ENCODE assay signal across 8 cellular contexts in genomic region chr1:181087400-181087901, GRCh38. TPM values are rescaled to one million over a fixed set of nuclear protein-coding genes. Genes with fewer than 3 reads are reported as not detected.
DNase-seq lines count a peak whose midpoint lies in the region; ATAC-seq and TF ChIP-seq lines count a peak whose summit lies in the region.

No MANE protein-coding gene starts in this region.

- WGBS in transverse colon (ENCODE audit: low coverage in 1 of 2), 2 donors, result 25 to 75% methylated on average over 2 to 8 of the region's 8 CpGs

- H3K27me3 ChIP-seq in PC-9 (ENCODE audit: insufficient read depth, low read depth) (no peaks in the 10 kb centered on the region), transverse colon (no peaks in the 10 kb centered on the region)

- no peak for TF ChIP-seq POLR2A in transverse colon (IDR thresholded peaks at IDR 0.05)

- peaks cover 28% of the 10 kb centered on the region for H4K20me1 ChIP-seq in PC-9 (ENCODE audit: insufficient read depth)

- TF ChIP-seq CTCF in PC-9 (conservative IDR thresholded peaks at IDR 0.05) (no peak), transverse colon (IDR thresholded peaks at IDR 0.05) (peak in 1 of 5 experiments; percentile 9)

- H3K4me2 ChIP-seq in PC-9, result peak overlapping the region; percentile 92

- no peaks in the 10 kb centered on the region for H3K9me2 ChIP-seq in PC-9 (ENCODE audit: insufficient read depth)

- no peaks in the 10 kb centered on the region for H3K9me3 Mint-ChIP-seq in activated T-cell treated with anti-CD3 and anti-CD28 coated beads, Interleukin-2, amount 50 U/mL, for 4 hours

- H3K4me3 Mint-ChIP-seq in activated T-cell treated with anti-CD3 and anti-CD28 coated beads, Interleukin-2, amount 50 U/mL, for 4 hours, result peak overlapping the region; percentile 97

- ATAC-seq in activated T-cell treated with anti-CD3 and anti-CD28 coated beads, Interleukin-2, amount 50 U/mL, for 4 hours, result no peak
- no peak for ATAC-seq in HG03095 (IDR thresholded peaks at IDR 0.05; ENCODE audit: unreplicated experiment)

- H3K36me3 Mint-ChIP-seq in activated T-cell treated with anti-CD3 and anti-CD28 coated beads, Interleukin-2, amount 50 U/mL, for 4 hours (ENCODE audit: insufficient read depth), result peaks cover 23% of the 10 kb centered on the region

- H3K4me1 Mint-ChIP-seq in activated T-cell treated with anti-CD3 and anti-CD28 coated beads, Interleukin-2, amount 50 U/mL, for 4 hours (ENCODE audit: low read depth), result peaks cover 31% of the 10 kb centered on the region

- intact Hi-C loops in PC-9 (cut with micrococcal nuclease; ENCODE audit: unreplicated experiment), result no loop called here
- intact Hi-C loops in transverse colon (cut with DNase I; ENCODE audit: low total_unique reads), result loop anchor here (5.0 kb wide), 2 partner anchors 50 to 55 kb away; no protein-coding TSS in a partner anchor

- CTCF ChIA-PET in PC-9 (lab: Charles Lee), result no interaction called here

- no peaks in the 10 kb centered on the region for H3K9me3 ChIP-seq in PC-9 (ENCODE audit: insufficient read depth, low read depth)
- H3K9me3 ChIP-seq in transverse colon, result no peaks in the 10 kb centered on the region

- POLR2A ChIA-PET in PC-9 (lab: Charles Lee; ENCODE audit: unreplicated experiment), result interaction anchor here (0.6 to 0.7 kb wide), 3 partner anchors 161 to 1110 kb away, joined by 3 to 5 read pairs (median 4); no protein-coding TSS in a partner anchor

- no peak overlapping the region for H2AFZ ChIP-seq in PC-9

- H3K4me3 ChIP-seq in PC-9 (peak overlapping the region; percentile 91), transverse colon (peak overlapping the region in 1 of 4 donors; percentile 96)

- H3K27me3 Mint-ChIP-seq in activated T-cell treated with anti-CD3 and anti-CD28 coated beads, Interleukin-2, amount 50 U/mL, for 4 hours (ENCODE audit: low read depth), result no peaks in the 10 kb centered on the region

- no peak for DNase-seq in activated T-cell treated with anti-CD3 and anti-CD28 coated beads, Interleukin-2, amount 50 U/mL, for 4 hours
- DNase-seq in activated T-cell treated with anti-CD3 and anti-CD28 coated beads for 4 hours (no peak), PC-9 (peak in 1 of 2 experiments; percentile 64), dermis blood vessel endothelial cell (peak; percentile 40), transverse colon (no peak), NCI-H1694 (lab: John Stamatoyannopoulos, UW) (no peak), NCI-H128 (lab: John Stamatoyannopoulos, UW; ENCODE audit: unreplicated experiment) (no peak)

- TF ChIP-seq EP300 in transverse colon (IDR thresholded peaks at IDR 0.05; ENCODE audit: low read depth), result no peak

- BruUV-seq in PC-9 (replicated peaks; lab: Mats Ljungman, UMichigan), result no TSS peak

- H3K4me1 ChIP-seq in PC-9 (replicated peaks; ENCODE audit: insufficient read depth) (peaks cover 30% of the 10 kb centered on the region), transverse colon (peaks cover 11 to 35% (median 19%) of the 10 kb centered on the region in 4 donors)

- H3K36me3 ChIP-seq in PC-9 (ENCODE audit: low read depth) (peaks cover 26% of the 10 kb centered on the region), transverse colon (no peaks in the 10 kb centered on the region)

- in situ Hi-C loops in transverse colon (cut with MboI; ENCODE audit: low pct_ligation_motif_present in 1 of 4, low pct_unique_long_range_greater_than_20kb in 1 of 4, low sequenced_read_pairs in 3 of 4), result loop anchor here in 2 of 4 donors (10.0 kb wide), 1 partner anchor 57 kb away; no protein-coding TSS in a partner anchor

- peaks cover 50% of the 10 kb centered on the region for H3K79me2 ChIP-seq in PC-9 (ENCODE audit: low read depth)

- peaks cover 49% of the 10 kb centered on the region for H3F3A ChIP-seq in PC-9 (ENCODE audit: insufficient read depth, low read depth)

- H3K27ac ChIP-seq in PC-9 (peak overlapping the region; percentile 92), transverse colon (peak overlapping the region in 3 of 4 donors; percentile 96 to 99 (median 97))

RNA-seq across cellular contexts. Expression of gene IER5, which starts 1.0 kb away (rescaled TPM):
- total RNA-seq in activated T-cell treated with anti-CD3 and anti-CD28 coated beads, Interleukin-2, amount 50 U/mL, for 4 hours, result 10 to 100 TPM; 43.6 to 58.9 (median 54.9) TPM
- 21.2 and 23.4 TPM in 2 replicates for total RNA-seq in PC-9 (2021)
- 26.6 and 29.1 TPM in 2 replicates for total RNA-seq in dermis blood vessel endothelial cell
- 10 to 100 TPM; 12.1 to 40.3 (median 16.5) TPM for total RNA-seq in transverse colon

RNA-seq across cellular contexts. Expression of gene MR1, which starts 53.7 kb away (rescaled TPM):
- 10 to 100 TPM in 1 of 3 donors, 1 to 10 TPM in 2; 6.5 to 10.7 (median 8.3) TPM for total RNA-seq in activated T-cell treated with anti-CD3 and anti-CD28 coated beads, Interleukin-2, amount 50 U/mL, for 4 hours
- 11.2 and 15.5 TPM in 2 replicates for total RNA-seq in PC-9 (2021)
- total RNA-seq in dermis blood vessel endothelial cell, result 2.9 and 4.0 TPM in 2 replicates
- 1 to 10 TPM in 3 of 4 donors, under 1 TPM in 1; 1.00 to 8.6 (median 4.7) TPM for total RNA-seq in transverse colon
